In genomic region chr2:205796914-205797313, GRCh38 we compare ENCODE assay signal across 14 cellular contexts.
DNase-seq lines count a peak whose midpoint lies in the region; ATAC-seq and TF ChIP-seq lines count a peak whose summit lies in the region.
"Had no signal": no experiment of that assay in that cellular context is flagged by ENCODE, and none has a peak within 500 bp of the region (broad histone marks: within the 10 kb centered on the region; RNA-seq: fewer than 3 reads in every experiment).

No MANE protein-coding gene starts in this region.

- H3K27ac ChIP-seq in GM23338 (ENCODE audit: low read depth) (no peak overlapping the region), right lobe of liver (no peak overlapping the region), stomach smooth muscle (ENCODE audit: low read length) (peak overlapping the region; percentile 98), trophoblast cell (ENCODE audit: low read depth, low read length) (no peak overlapping the region)
- H3K27ac ChIP-seq: BLaER1, HL-60 had no signal

- H3K9me3 ChIP-seq in right lobe of liver: no peaks in the 10 kb centered on the region
- peaks cover 0 to 4% of the 10 kb centered on the region in 2 donors for H3K9me3 ChIP-seq in stomach smooth muscle (ENCODE audit: control insufficient read depth in 2 of 2, low read length in 2 of 2)
- H3K9me3 ChIP-seq in Caco-2: no peaks in the 10 kb centered on the region
- H3K9me3 ChIP-seq in trophoblast cell (ENCODE audit: insufficient read depth, low read depth, low read length): peaks cover 4% of the 10 kb centered on the region

- H2AFZ ChIP-seq in GM23338 (no peak overlapping the region), trophoblast cell (ENCODE audit: insufficient read depth, low read length, poor library complexity) (no peak overlapping the region)

- H3K27me3 ChIP-seq in GM23338 (ENCODE audit: insufficient read depth) (no peaks in the 10 kb centered on the region), right lobe of liver (no peaks in the 10 kb centered on the region), stomach smooth muscle (ENCODE audit: control insufficient read depth in 1 of 2, insufficient read depth in 2 of 2, low read length in 2 of 2) (no peaks in the 10 kb centered on the region), Caco-2 (replicated peaks; ENCODE audit: control insufficient read depth, insufficient read depth, low read length) (no peaks in the 10 kb centered on the region), trophoblast cell (ENCODE audit: insufficient read depth, low read length) (no peaks in the 10 kb centered on the region)
- H3K27me3 ChIP-seq: BLaER1 had no signal

- H3K4ac ChIP-seq in trophoblast cell (ENCODE audit: low read depth, low read length): no peak overlapping the region

- H4K8ac ChIP-seq in trophoblast cell (ENCODE audit: low read depth, low read length): no peak overlapping the region

- H4K12ac ChIP-seq in trophoblast cell (ENCODE audit: low read depth, low read length): no peak overlapping the region

- no peak overlapping the region for H3K4me3 Mint-ChIP-seq in GM23338
- H3K4me3 Mint-ChIP-seq in endothelial cell (ENCODE audit: unreplicated experiment): peak overlapping the region; percentile 77
- H3K4me3 Mint-ChIP-seq in Caco-2 (ENCODE audit: unreplicated experiment): no peak overlapping the region
- H3K4me3 Mint-ChIP-seq: CD8-positive, alpha-beta memory T cell had no signal

- H3K9me3 Mint-ChIP-seq in GM23338 (peaks cover 21% of the 10 kb centered on the region), endothelial cell (ENCODE audit: unreplicated experiment) (no peaks in the 10 kb centered on the region), Caco-2 (ENCODE audit: unreplicated experiment) (no peaks in the 10 kb centered on the region)

- ATAC-seq in GM23338: peak; percentile 35
- peak; percentile 30 to 78 (median 45) for ATAC-seq in right lobe of liver

- H3K27ac Mint-ChIP-seq in GM23338: no peak overlapping the region
- H3K27ac Mint-ChIP-seq in endothelial cell (ENCODE audit: unreplicated experiment): no peak overlapping the region
- H3K27ac Mint-ChIP-seq in Caco-2 (ENCODE audit: unreplicated experiment): no peak overlapping the region
- H3K27ac Mint-ChIP-seq: CD8-positive, alpha-beta memory T cell had no signal

- no peak overlapping the region for H4K91ac ChIP-seq in trophoblast cell (ENCODE audit: low read depth, low read length)

- no peak overlapping the region for H2AK5ac ChIP-seq in trophoblast cell (ENCODE audit: low read length)

- DNase-seq in GM23338 (ENCODE audit: low spot score) (no peak), endothelial cell (ENCODE audit: low spot score) (no peak), right lobe of liver (peak in 2 of 3 donors; percentile 57 to 58), Caco-2 (no peak), dermis blood vessel endothelial cell (no peak), trophoblast cell (no peak)
- DNase-seq: 8988T; AML-193; CD8-positive, alpha-beta memory T cell; DMS53; GF-D8 had no signal

- H4K20me1 ChIP-seq in GM23338 (replicated peaks; ENCODE audit: insufficient read depth): no peaks in the 10 kb centered on the region
- H4K20me1 ChIP-seq: BLaER1 had no signal

- no peaks in the 10 kb centered on the region for H3K79me1 ChIP-seq in trophoblast cell (ENCODE audit: low read length)

- intact Hi-C loops in right lobe of liver (cut with DNase I) (no loop called here), Caco-2 (cut with micrococcal nuclease; ENCODE audit: unreplicated experiment) (no loop called here)

- H2BK5ac ChIP-seq in trophoblast cell (ENCODE audit: low read depth, low read length, poor library complexity): no peak overlapping the region

- no peak for TF ChIP-seq CTCF in GM23338 (conservative IDR thresholded peaks at IDR 0.05; ENCODE audit: low read depth in 2 of 2)
- no peak for TF ChIP-seq CTCF in endothelial cell (IDR thresholded peaks at IDR 0.05; ENCODE audit: unreplicated experiment)
- no peak for TF ChIP-seq CTCF in right lobe of liver (IDR thresholded peaks at IDR 0.05)
- TF ChIP-seq CTCF in Caco-2 (IDR thresholded peaks at IDR 0.05; ENCODE audit: insufficient read depth in 1 of 2, low read depth in 1 of 2, low read length in 1 of 2, severe bottlenecking in 1 of 2, unreplicated experiment in 1 of 2): no peak

- no peak overlapping the region for H2BK12ac ChIP-seq in trophoblast cell (ENCODE audit: low read length)

- no peak overlapping the region for H3K14ac ChIP-seq in trophoblast cell (ENCODE audit: low read length)

- CTCF ChIA-PET in Caco-2 (lab: Charles Lee): no interaction called here

- no peaks in the 10 kb centered on the region for H3K79me2 ChIP-seq in GM23338 (replicated peaks; ENCODE audit: insufficient read depth)
- no peaks in the 10 kb centered on the region for H3K79me2 ChIP-seq in trophoblast cell (ENCODE audit: control insufficient read depth, insufficient read depth, low read length, poor library complexity)

- no peak for TF ChIP-seq POLR2A in right lobe of liver (IDR thresholded peaks at IDR 0.05)

- H3F3A ChIP-seq in GM23338 (replicated peaks; ENCODE audit: low read depth): no peaks in the 10 kb centered on the region

- H3K9me2 ChIP-seq in GM23338 (ENCODE audit: insufficient read depth): no peaks in the 10 kb centered on the region

- H3K4me1 ChIP-seq in GM23338 (ENCODE audit: insufficient read depth) (peaks cover 3% of the 10 kb centered on the region; the same call in 1 of the 2 replicates), right lobe of liver (peaks cover 0 to 9% (median 0%) of the 10 kb centered on the region in 4 donors), stomach smooth muscle (ENCODE audit: control insufficient read depth, insufficient read depth, low read length) (peaks cover 61% of the 10 kb centered on the region), Caco-2 (no peaks in the 10 kb centered on the region), trophoblast cell (ENCODE audit: control insufficient read depth in 1 of 2, insufficient read depth in 2 of 2, low read length in 2 of 2) (no peaks in the 10 kb centered on the region)

- H3K36me3 ChIP-seq in GM23338 (ENCODE audit: insufficient read depth): no peaks in the 10 kb centered on the region
- no peaks in the 10 kb centered on the region for H3K36me3 ChIP-seq in right lobe of liver
- H3K36me3 ChIP-seq in stomach smooth muscle (ENCODE audit: control insufficient read depth in 2 of 2, insufficient read depth in 2 of 2, low read length in 2 of 2): peaks cover 24 to 25% of the 10 kb centered on the region in 2 donors
- no peaks in the 10 kb centered on the region for H3K36me3 ChIP-seq in Caco-2 (ENCODE audit: control insufficient read depth, insufficient read depth, low read length)
- H3K36me3 ChIP-seq in trophoblast cell (ENCODE audit: control insufficient read depth in 1 of 2, insufficient read depth in 2 of 2, low read length in 2 of 2): peaks cover 6 to 14% of the 10 kb centered on the region in 2 experiments

- no peak overlapping the region for H3K23ac ChIP-seq in trophoblast cell (ENCODE audit: low read length)

- POLR2A ChIA-PET in Caco-2 (lab: Charles Lee): no interaction called here

- 50% methylated on average over 1 of the region's 4 CpGs for WGBS in right lobe of liver (ENCODE audit: insufficient coverage, low coverage, low lambda C conversion rate, missing lambda C conversion rate)
- no CpG with 5 or more reads among the region's 4 CpGs for WGBS in trophoblast cell (ENCODE audit: extremely low coverage, insufficient coverage, insufficient read length)

- no TSS peak for BruUV-seq in Caco-2 (replicated peaks; lab: Mats Ljungman, UMichigan)

- no peak overlapping the region for H3K4me3 ChIP-seq in GM23338
- no peak overlapping the region for H3K4me3 ChIP-seq in right lobe of liver
- no peak overlapping the region for H3K4me3 ChIP-seq in stomach smooth muscle (ENCODE audit: low read length in 2 of 2)
- no peak overlapping the region for H3K4me3 ChIP-seq in Caco-2 (ENCODE audit: low read depth, low read length)
- no peak overlapping the region for H3K4me3 ChIP-seq in trophoblast cell (ENCODE audit: low read depth, low read length)
- H3K4me3 ChIP-seq: BLaER1 had no signal

- peaks cover 33% of the 10 kb centered on the region for H3K36me3 Mint-ChIP-seq in GM23338 (ENCODE audit: low read depth)
- H3K36me3 Mint-ChIP-seq in endothelial cell (ENCODE audit: low read depth, unreplicated experiment): peaks cover 73% of the 10 kb centered on the region
- peaks cover 12% of the 10 kb centered on the region for H3K36me3 Mint-ChIP-seq in Caco-2 (ENCODE audit: insufficient read depth, unreplicated experiment)
- H3K36me3 Mint-ChIP-seq: CD8-positive, alpha-beta memory T cell had no signal

- peaks cover 14% of the 10 kb centered on the region for H3K4me1 Mint-ChIP-seq in GM23338
- H3K4me1 Mint-ChIP-seq in endothelial cell (ENCODE audit: unreplicated experiment): peaks cover 17% of the 10 kb centered on the region
- H3K4me1 Mint-ChIP-seq in Caco-2 (ENCODE audit: low read depth, unreplicated experiment): no peaks in the 10 kb centered on the region
- H3K4me1 Mint-ChIP-seq: CD8-positive, alpha-beta memory T cell had no signal

- H3K18ac ChIP-seq in trophoblast cell (ENCODE audit: low read length): no peak overlapping the region

- H2BK120ac ChIP-seq in trophoblast cell (ENCODE audit: insufficient read depth, low read length, poor library complexity): no peak overlapping the region

- H3K4me2 ChIP-seq in GM23338 (peak overlapping the region; percentile 69), trophoblast cell (ENCODE audit: low read length) (no peak overlapping the region)
- H3K4me2 ChIP-seq: BLaER1 had no signal

- no peaks in the 10 kb centered on the region for H3K27me3 Mint-ChIP-seq in GM23338 (ENCODE audit: insufficient read depth, low read depth, poor library complexity)
- H3K27me3 Mint-ChIP-seq in endothelial cell (ENCODE audit: unreplicated experiment): peaks cover 2% of the 10 kb centered on the region
- H3K27me3 Mint-ChIP-seq in Caco-2 (ENCODE audit: insufficient read depth, unreplicated experiment): no peaks in the 10 kb centered on the region

- H3K9ac ChIP-seq in stomach smooth muscle (ENCODE audit: low read length in 2 of 2): peak overlapping the region in 1 of 2 donors; percentile 7
- H3K9ac ChIP-seq in trophoblast cell (ENCODE audit: low read length): no peak overlapping the region
- H3K9ac ChIP-seq: BLaER1 had no signal

Comparison
In these comparisons a context has a peak if more than half of its experiments do, and no peak if none do; other contexts are left out.
1. DNase-seq: peak in right lobe of liver (2 of 3); none in GM23338 (single experiment), endothelial cell (single experiment), Caco-2 (0 of 2), dermis blood vessel endothelial cell (single experiment) and trophoblast cell (0 of 2).